ENCODE assay signal across 8 cellular contexts in the genomic region with DNA sequence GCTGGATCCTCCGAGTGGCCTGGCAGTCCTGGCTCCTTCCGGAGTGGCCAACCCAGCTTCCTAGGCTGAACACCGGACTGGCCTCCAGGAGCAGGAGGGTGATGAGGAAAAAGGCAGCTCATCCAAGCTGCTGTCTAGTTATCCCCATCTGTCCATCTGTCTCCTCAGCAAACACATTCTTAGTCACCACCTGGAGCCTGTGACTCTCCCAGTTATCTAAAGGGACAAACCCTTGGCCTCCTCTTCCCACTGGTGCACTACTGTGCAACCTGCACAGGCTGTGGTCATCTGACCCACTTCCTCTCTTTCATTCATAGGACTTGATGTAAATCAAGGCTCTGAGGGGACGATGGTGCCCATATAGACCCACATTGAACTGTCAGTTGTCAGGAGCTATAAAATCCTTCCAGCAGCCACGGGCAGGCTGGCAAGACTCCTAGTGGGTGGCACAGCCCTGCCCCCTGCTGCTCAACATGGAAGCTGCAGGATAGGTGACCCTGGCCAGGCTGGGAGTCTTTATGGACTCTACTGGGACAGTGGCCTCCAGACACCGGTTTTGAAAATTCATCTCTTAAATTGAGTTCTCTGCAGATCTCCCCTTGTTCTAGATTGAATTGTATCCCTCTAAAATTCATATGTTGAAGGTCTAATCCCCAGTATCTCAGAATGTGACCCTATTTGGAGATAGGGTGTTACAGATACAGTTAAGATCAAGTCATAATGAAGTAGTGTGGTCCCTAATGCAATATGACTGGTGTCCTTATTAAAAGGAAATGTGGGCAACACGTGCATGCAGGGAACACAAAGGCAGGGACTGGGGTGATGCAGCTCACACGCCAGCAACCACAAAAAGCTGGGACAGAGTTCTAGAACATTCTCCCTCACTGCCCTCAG. TPM values are rescaled to one million over a fixed set of nuclear protein-coding genes. Genes with fewer than 3 reads are reported as not detected.
DNase-seq lines count a peak whose midpoint lies in the region; ATAC-seq, FAIRE-seq and TF ChIP-seq lines count a peak whose summit lies in the region.

No MANE protein-coding gene starts in this region.

- TF ChIP-seq CTCF in A549 (IDR thresholded peaks at IDR 0.05) (peak; percentile 83), choroid plexus epithelial cell (conservative IDR thresholded peaks at IDR 0.05; ENCODE audit: low read depth, low read length) (peak; percentile 95), right lobe of liver (IDR thresholded peaks at IDR 0.05) (peak; percentile 86 to 97 (median 94))

- no peak overlapping the region for H3K4me3 Mint-ChIP-seq in activated CD4-positive, alpha-beta T cell treated with anti-CD3 and anti-CD28 coated beads, Interleukin-2, amount 10 ng/mL, durations not matched to agents 7 days and 5 days

- TF ChIP-seq POLR2A in A549 (IDR thresholded peaks at IDR 0.05; ENCODE audit: low read length) (no peak), right lobe of liver (IDR thresholded peaks at IDR 0.05) (no peak)

- H3K4me1 Mint-ChIP-seq in activated CD4-positive, alpha-beta T cell treated with anti-CD3 and anti-CD28 coated beads, Interleukin-2, amount 10 ng/mL, durations not matched to agents 7 days and 5 days, result peaks cover 13% of the 10 kb centered on the region

- H3K27me3 Mint-ChIP-seq in activated CD4-positive, alpha-beta T cell treated with anti-CD3 and anti-CD28 coated beads, Interleukin-2, amount 10 ng/mL, durations not matched to agents 7 days and 5 days, result no peaks in the 10 kb centered on the region

- H3K27ac Mint-ChIP-seq in activated CD4-positive, alpha-beta T cell treated with anti-CD3 and anti-CD28 coated beads, Interleukin-2, amount 10 ng/mL, durations not matched to agents 7 days and 5 days, result no peak overlapping the region

- H3K4me2 ChIP-seq in A549, result no peak overlapping the region

- H3K9me3 ChIP-seq in A549, result 0 out of 3 replicates have a peak, but pooled peaks cover 4% of the 10 kb centered on the region
- no peaks in the 10 kb centered on the region for H3K9me3 ChIP-seq in right lobe of liver

- peaks cover 3% of the 10 kb centered on the region for H3K36me3 Mint-ChIP-seq in activated CD4-positive, alpha-beta T cell treated with anti-CD3 and anti-CD28 coated beads, Interleukin-2, amount 10 ng/mL, durations not matched to agents 7 days and 5 days (ENCODE audit: low read depth)

- 33% methylated on average over 8 of the region's 8 CpGs for WGBS in A549 (ENCODE audit: missing lambda C conversion rate)
- WGBS in right lobe of liver (ENCODE audit: insufficient coverage, low coverage, low lambda C conversion rate, missing lambda C conversion rate), result 30% methylated on average over 3 of the region's 8 CpGs

- DNase-seq in A549 (ENCODE audit: low read depth in 1 of 2, low spot score in 1 of 2) (peak; percentile 72 to 75), NCI-H524 (lab: John Stamatoyannopoulos, UW) (peak; percentile 87 to 90), choroid plexus epithelial cell (ENCODE audit: low read depth) (peak; percentile 73), right lobe of liver (peak; percentile 77 to 80 (median 78))
- DNase-seq in activated CD4-positive, alpha-beta T cell treated with anti-CD3 and anti-CD28 coated beads, Interleukin-2, amount 10 ng/mL, durations not matched to agents 7 days and 5 days, result peak; percentile 85
- DNase-seq in stimulated activated CD4-positive, alpha-beta T cell treated with anti-CD3 and anti-CD28 coated beads, TNF-alpha, amount 100 ng/mL, for 48 hours (ENCODE audit: low read depth in 3 of 3), result peak; percentile 71 to 82 (median 76)

- POLR2A ChIA-PET in A549 (lab: Yijun Ruan, JAX), result interaction anchor here (0.7 kb wide), 1 partner anchor 182 kb away, joined by 3 read pairs; no protein-coding TSS in a partner anchor
- POLR2A ChIA-PET in activated CD4-positive, alpha-beta T cell treated with anti-CD3 and anti-CD28 coated beads, Interleukin-2, amount 10 ng/mL, durations not matched to agents 7 days and 5 days (lab: Charles Lee), result interaction anchor here (1.0 to 2.4 kb wide), 3 partner anchors 31 to 35 kb away, joined by 5 to 17 read pairs (median 5); a partner anchor contains a TSS

- ATAC-seq in A549 (peak; percentile 97 to 99), GM18508 (IDR thresholded peaks at IDR 0.05; ENCODE audit: insufficient read depth, unreplicated experiment) (peak; percentile 42), HG03342 (IDR thresholded peaks at IDR 0.05; ENCODE audit: unreplicated experiment) (peak; percentile 75), right lobe of liver (peak; percentile 98 to 100 (median 100))

- no peak for TF ChIP-seq EP300 in A549 (IDR thresholded peaks at IDR 0.05)

- intact Hi-C loops in right lobe of liver (cut with DNase I), result no loop called here

- no peak for FAIRE-seq in A549 (lab: Jason Lieb, UNC)

- CTCF ChIA-PET in A549 (lab: Yijun Ruan, JAX), result interaction anchor here (0.6 to 4.1 kb wide), 42 partner anchors 8 to 335 kb away, joined by 3 to 57 read pairs (median 5); a partner anchor contains a TSS
- CTCF ChIA-PET in activated CD4-positive, alpha-beta T cell treated with anti-CD3 and anti-CD28 coated beads, Interleukin-2, amount 10 ng/mL, durations not matched to agents 7 days and 5 days (lab: Charles Lee), result interaction anchor here (0.6 to 7.6 kb wide), 41 partner anchors 9 to 335 kb away, joined by 3 to 239 read pairs (median 6); a partner anchor contains a TSS

- H3K4me1 ChIP-seq in A549, result no peaks in the 10 kb centered on the region
- H3K4me1 ChIP-seq in right lobe of liver, result no peaks in the 10 kb centered on the region

- peak; percentile 86 to 88 for TF ChIP-seq RAD21 in A549 (conservative IDR thresholded peaks at IDR 0.05 in 1 of 2, IDR thresholded peaks at IDR 0.05 in 1 of 2)

- H3K9me3 Mint-ChIP-seq in activated CD4-positive, alpha-beta T cell treated with anti-CD3 and anti-CD28 coated beads, Interleukin-2, amount 10 ng/mL, durations not matched to agents 7 days and 5 days, result peaks cover 4% of the 10 kb centered on the region

- H3K36me3 ChIP-seq in right lobe of liver, result no peaks in the 10 kb centered on the region

- H3K27ac ChIP-seq in A549 (no peak overlapping the region), right lobe of liver (no peak overlapping the region)

- H3K27me3 ChIP-seq in right lobe of liver, result no peaks in the 10 kb centered on the region

- no peak overlapping the region for H3K4me3 ChIP-seq in A549
- no peak overlapping the region for H3K4me3 ChIP-seq in choroid plexus epithelial cell (ENCODE audit: low read depth, low read length)
- H3K4me3 ChIP-seq in right lobe of liver, result no peak overlapping the region

TF ChIP-seq in A549, 52 proteins besides CTCF, POLR2A, EP300 and RAD21:
- TF ChIP-seq SMC3 (IDR thresholded peaks at IDR 0.05), result peak; percentile 92
- TF ChIP-seq RARB (CRISPR knock-in tag; IDR thresholded peaks at IDR 0.05), result no peak

RNA-seq across cellular contexts. Expression of a gene that starts 29.3 kb away (rescaled TPM):
- polyA plus RNA-seq in A549 (2011; rRNA removed), result 0.27 and 0.45 TPM in 2 replicates
- 1.2 and 1.6 TPM in 2 replicates for polyA plus RNA-seq in A549 (2012; cell fraction: cytosol; rRNA removed)
- 1.7 and 3.9 TPM in 2 replicates for polyA plus RNA-seq in A549 (2012; cell fraction: nucleus; rRNA removed)
- 0.22 to 0.26 TPM (median 0.22 TPM) in 3 replicates for polyA plus RNA-seq in A549 (2017; fragmentation: RNase III; extraction: RNeasy Plus Mini Kit Qiagen cat#74134 plus additional on column Dnase treatment)
- polyA minus RNA-seq in A549 (2011; rRNA and poly(A)+ RNA removed), result 0.39 and 0.58 TPM in 2 replicates
- total RNA-seq in activated CD4-positive, alpha-beta T cell treated with anti-CD3 and anti-CD28 coated beads, Interleukin-2, amount 10 ng/mL, durations not matched to agents 7 days and 5 days, result 10 to 100 TPM; 11.9 to 14.2 TPM
- total RNA-seq in right lobe of liver, result 1 to 10 TPM in 5 of 6 experiments, under 1 TPM in 1; 0.44 to 2.5 (median 1.2) TPM

RNA-seq across cellular contexts. Expression of a gene that starts 34.1 kb away (rescaled TPM):
- polyA plus RNA-seq in A549 (2011; rRNA removed), result 119 and 136 TPM in 2 replicates
- polyA plus RNA-seq in A549 (2012; cell fraction: cytosol; rRNA removed), result 51.8 and 60.3 TPM in 2 replicates
- polyA plus RNA-seq in A549 (2012; cell fraction: nucleus; rRNA removed), result 43.9 and 46.2 TPM in 2 replicates
- polyA plus RNA-seq in A549 (2017; fragmentation: RNase III; extraction: RNeasy Plus Mini Kit Qiagen cat#74134 plus additional on column Dnase treatment), result 97.1 to 101 TPM (median 99.7 TPM) in 3 replicates
- polyA minus RNA-seq in A549 (2011; rRNA and poly(A)+ RNA removed), result 68.5 and 77.4 TPM in 2 replicates
- total RNA-seq in activated CD4-positive, alpha-beta T cell treated with anti-CD3 and anti-CD28 coated beads, Interleukin-2, amount 10 ng/mL, durations not matched to agents 7 days and 5 days, result 100 to 1,000 TPM; 126 to 128 TPM
- total RNA-seq in right lobe of liver, result 10 to 100 TPM; 52.8 to 83.9 (median 65.4) TPM

RNA-seq across cellular contexts. Expression of a gene that starts 36.2 kb away (rescaled TPM):
- polyA plus RNA-seq in A549 (2011; rRNA removed), result not detected in 2 replicates
- polyA plus RNA-seq in A549 (2012; cell fraction: cytosol; rRNA removed), result not detected in 2 replicates
- not detected in 2 replicates for polyA plus RNA-seq in A549 (2012; cell fraction: nucleus; rRNA removed)
- not detected in 3 replicates for polyA plus RNA-seq in A549 (2017; fragmentation: RNase III; extraction: RNeasy Plus Mini Kit Qiagen cat#74134 plus additional on column Dnase treatment)
- polyA minus RNA-seq in A549 (2011; rRNA and poly(A)+ RNA removed), result not detected in 2 replicates
- under 1 TPM in 1 of 2 experiments, not detected in 1; 0.22 TPM for total RNA-seq in activated CD4-positive, alpha-beta T cell treated with anti-CD3 and anti-CD28 coated beads, Interleukin-2, amount 10 ng/mL, durations not matched to agents 7 days and 5 days
- total RNA-seq in right lobe of liver, result not detected

RNA-seq across cellular contexts. Expression of a gene that starts 58.1 kb away (rescaled TPM):
- polyA plus RNA-seq in A549 (2011; rRNA removed) (0.03 TPM in 2 replicates), A549 (2017; fragmentation: RNase III; extraction: RNeasy Plus Mini Kit Qiagen cat#74134 plus additional on column Dnase treatment) (0.04 to 0.07 TPM (median 0.05 TPM) in 3 replicates)
- polyA plus RNA-seq in A549 (2012; cell fraction: cytosol; rRNA removed), result 0.03 and 0.05 TPM in 2 replicates
- polyA plus RNA-seq in A549 (2012; cell fraction: nucleus; rRNA removed), result 0.13 and 0.14 TPM in 2 replicates
- 0.17 TPM in 1 of 2 replicates, not detected in the other for polyA minus RNA-seq in A549 (2011; rRNA and poly(A)+ RNA removed)
- total RNA-seq in activated CD4-positive, alpha-beta T cell treated with anti-CD3 and anti-CD28 coated beads, Interleukin-2, amount 10 ng/mL, durations not matched to agents 7 days and 5 days, result under 1 TPM in 1 of 2 experiments, not detected in 1; 0.06 TPM
- total RNA-seq in right lobe of liver, result 1 to 10 TPM; 1.7 to 8.1 (median 3.2) TPM

Comparison
In these comparisons a context has a peak if more than half of its experiments do, and no peak if none do; other contexts are left out.
1. ATAC-seq: peak in every context shown above with its lines; median percentile 100 in right lobe of liver; 98 in A549; 75 in HG03342; 42 in GM18508.